Comparison of ENCODE assay signal across 1 cellular context in genomic region chr1:94244816-94245215, GRCh38.
TF ChIP-seq lines count a peak whose summit lies in the region.

No MANE protein-coding gene starts in this region.

TF ChIP-seq in HEK293, 187 proteins besides CTCF, POLR2A, EP300 and RAD21 (continued from another document):
- TF ChIP-seq, protein P1, sequence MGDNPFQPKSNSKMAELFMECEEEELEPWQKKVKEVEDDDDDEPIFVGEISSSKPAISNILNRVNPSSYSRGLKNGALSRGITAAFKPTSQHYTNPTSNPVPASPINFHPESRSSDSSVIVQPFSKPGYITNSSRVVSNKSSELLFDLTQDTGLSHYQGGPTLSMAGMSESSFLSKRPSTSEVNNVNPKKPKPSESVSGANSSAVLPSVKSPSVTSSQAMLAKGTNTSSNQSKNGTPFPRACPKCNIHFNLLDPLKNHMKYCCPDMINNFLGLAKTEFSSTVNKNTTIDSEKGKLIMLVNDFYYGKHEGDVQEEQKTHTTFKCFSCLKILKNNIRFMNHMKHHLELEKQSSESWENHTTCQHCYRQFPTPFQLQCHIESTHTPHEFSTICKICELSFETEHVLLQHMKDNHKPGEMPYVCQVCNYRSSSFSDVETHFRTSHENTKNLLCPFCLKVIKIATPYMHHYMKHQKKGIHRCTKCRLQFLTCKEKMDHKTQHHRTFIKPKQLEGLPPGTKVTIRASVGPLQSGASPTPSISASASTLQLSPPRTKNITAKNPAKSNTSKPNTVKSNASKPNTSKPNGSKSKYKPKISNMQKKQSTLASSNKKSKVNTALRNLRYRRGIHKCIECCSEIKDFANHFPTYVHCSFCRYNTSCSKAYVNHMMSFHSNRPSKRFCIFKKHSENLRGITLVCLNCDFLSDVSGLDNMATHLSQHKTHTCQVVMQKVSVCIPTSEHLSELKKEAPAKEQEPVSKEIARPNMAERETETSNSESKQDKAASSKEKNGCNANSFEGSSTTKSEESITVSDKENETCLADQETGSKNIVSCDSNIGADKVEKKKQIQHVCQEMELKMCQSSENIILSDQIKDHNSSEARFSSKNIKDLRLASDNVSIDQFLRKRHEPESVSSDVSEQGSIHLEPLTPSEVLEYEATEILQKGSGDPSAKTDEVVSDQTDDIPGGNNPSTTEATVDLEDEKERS (tag by site-specific recombination; IDR thresholded peaks at IDR 0.05), result no peak
- no peak for TF ChIP-seq KLF8 (tag by site-specific recombination; IDR thresholded peaks at IDR 0.05)
- peak; percentile 90 for TF ChIP-seq ZNF184 (tag by site-specific recombination; IDR thresholded peaks at IDR 0.05)
- no peak for TF ChIP-seq ELK4 (IDR thresholded peaks at IDR 0.05; ENCODE audit: borderline replicate concordance, low read depth, low read length)
- TF ChIP-seq ZNF837 (tag by site-specific recombination; IDR thresholded peaks at IDR 0.05), result no peak
- no peak for TF ChIP-seq YY2 (tag by site-specific recombination; IDR thresholded peaks at IDR 0.05)
